Comparison of ENCODE assay signal across 8 cellular contexts in genomic region chr19:55255618-55256423, GRCh38. TPM values are rescaled to one million over a fixed set of nuclear protein-coding genes. Genes with fewer than 3 reads are reported as not detected.
DNase-seq lines count a peak whose midpoint lies in the region; ATAC-seq lines count a peak whose summit lies in the region.

No MANE protein-coding gene starts in this region.

- peak overlapping the region; percentile 95 to 99 (median 98) for H3K27ac Mint-ChIP-seq in CD8-positive, alpha-beta memory T cell

- H3K27ac ChIP-seq in CD8-positive, alpha-beta memory T cell (ENCODE audit: low read depth, low read length) = peak overlapping the region; percentile 83
- H3K27ac ChIP-seq in Karpas-422 (ENCODE audit: low read length) = peak overlapping the region; percentile 98

- peaks cover 0 to 3% of the 10 kb centered on the region in 2 donors for H3K27me3 Mint-ChIP-seq in CD8-positive, alpha-beta memory T cell

- peak; percentile 30 to 66 (median 37) for DNase-seq in CD8-positive, alpha-beta memory T cell
- DNase-seq in Karpas-422 = peak; percentile 91
- DNase-seq in activated T-cell treated with anti-CD3 and anti-CD28 coated beads for 4 hours = peak; percentile 31
- peak; percentile 73 for DNase-seq in stimulated activated CD8-positive, alpha-beta memory T cell treated with anti-CD3 and anti-CD28 coated beads, Interleukin-4, amount 100 ng/mL, for 48 hours
- no peak for DNase-seq in NCI-H748 (lab: John Stamatoyannopoulos, UW; ENCODE audit: unreplicated experiment)
- no peak for DNase-seq in LoVo (ENCODE audit: low spot score)

- H3K36me3 ChIP-seq in CD8-positive, alpha-beta memory T cell (ENCODE audit: insufficient read depth, low read length) = no peaks in the 10 kb centered on the region
- peaks cover 26% of the 10 kb centered on the region for H3K36me3 ChIP-seq in Karpas-422 (ENCODE audit: insufficient read depth, low read length)

- peak overlapping the region; percentile 96 for H3K9ac ChIP-seq in Karpas-422 (ENCODE audit: low read length)

- CTCF ChIA-PET in CD8-positive, alpha-beta memory T cell (lab: Charles Lee) = interaction anchor here (1.1 to 3.0 kb wide), 7 partner anchors 24 to 128 kb away, joined by 3 to 16 read pairs (median 9); partner anchors contain the start of genes HSPBP1, KMT5C and TMEM238

- no peaks in the 10 kb centered on the region for H3K9me3 ChIP-seq in CD8-positive, alpha-beta memory T cell (ENCODE audit: low read length)
- no peaks in the 10 kb centered on the region for H3K9me3 ChIP-seq in Karpas-422 (ENCODE audit: low read length)
- H3K9me3 ChIP-seq in iPS-18c (ENCODE audit: control insufficient read depth, insufficient read depth, low read length) = no peaks in the 10 kb centered on the region

- peaks cover 0 to 37% (median 6%) of the 10 kb centered on the region in 3 donors for H3K36me3 Mint-ChIP-seq in CD8-positive, alpha-beta memory T cell

- no peaks in the 10 kb centered on the region for H3K27me3 ChIP-seq in CD8-positive, alpha-beta memory T cell (ENCODE audit: insufficient read depth, low read length, poor library complexity, severe bottlenecking)
- no peaks in the 10 kb centered on the region for H3K27me3 ChIP-seq in Karpas-422 (ENCODE audit: low read length)

- peak overlapping the region; percentile 89 for H3K4me3 ChIP-seq in CD8-positive, alpha-beta memory T cell (ENCODE audit: low read length)
- H3K4me3 ChIP-seq in Karpas-422 (ENCODE audit: low read length) (peak overlapping the region; percentile 84), iPS-18c (ENCODE audit: insufficient read depth, low read depth, low read length) (0 out of 2 replicates have a peak overlapping the region, but pooled peaks have one; percentile 15)

- H3K4me1 Mint-ChIP-seq in CD8-positive, alpha-beta memory T cell = peaks cover 68 to 79% (median 71%) of the 10 kb centered on the region in 3 donors

- no peak for ATAC-seq in HG03175 (IDR thresholded peaks at IDR 0.05; ENCODE audit: unreplicated experiment)

- no peaks in the 10 kb centered on the region for H3K9me3 Mint-ChIP-seq in CD8-positive, alpha-beta memory T cell

- H3K9me2 ChIP-seq in Karpas-422 (replicated peaks; ENCODE audit: insufficient read depth, low read length) = no peaks in the 10 kb centered on the region

- H3K4me1 ChIP-seq in CD8-positive, alpha-beta memory T cell (ENCODE audit: insufficient read depth, low read length) = peaks cover 70% of the 10 kb centered on the region
- H3K4me1 ChIP-seq in Karpas-422 (ENCODE audit: low read length) = peaks cover 75% of the 10 kb centered on the region

- peak overlapping the region; percentile 95 to 98 (median 98) for H3K4me3 Mint-ChIP-seq in CD8-positive, alpha-beta memory T cell

- POLR2A ChIA-PET in CD8-positive, alpha-beta memory T cell (lab: Charles Lee) = interaction anchor here (0.7 to 4.7 kb wide), 7 partner anchors 24 to 383 kb away, joined by 3 to 15 read pairs (median 6); partner anchors contain the start of genes HSPBP1, KMT5C and UBE2S

- H2AFZ ChIP-seq in Karpas-422 (ENCODE audit: low read length) = no peak overlapping the region

- H3K4me2 ChIP-seq in Karpas-422 (ENCODE audit: low read depth, low read length, poor library complexity, severe bottlenecking) = peak overlapping the region; percentile 96

- peaks cover 35% of the 10 kb centered on the region for H4K20me1 ChIP-seq in Karpas-422 (ENCODE audit: insufficient read depth, low read depth, low read length)

- peaks cover 78% of the 10 kb centered on the region for H3K79me2 ChIP-seq in Karpas-422 (ENCODE audit: low read length)

RNA-seq across cellular contexts. Expression of gene PPP6R1, which starts 3.0 kb away (rescaled TPM):
- total RNA-seq in CD8-positive, alpha-beta memory T cell = 100 to 1,000 TPM; 216 to 225 TPM
- 143 TPM for polyA plus RNA-seq in CD8-positive, alpha-beta memory T cell
- total RNA-seq in Karpas-422 (2014; rRNA removed; shearing (Covaris generic); ENCODE audit: low replicate concordance) = 134 and 231 TPM in 2 replicates

RNA-seq across cellular contexts. Expression of gene HSPBP1, which starts 24.1 kb away (rescaled TPM):
- total RNA-seq in CD8-positive, alpha-beta memory T cell = 10 to 100 TPM; 82.9 to 84.1 TPM
- polyA plus RNA-seq in CD8-positive, alpha-beta memory T cell = 46.4 TPM
- 35.0 and 62.5 TPM in 2 replicates for total RNA-seq in Karpas-422 (2014; rRNA removed; shearing (Covaris generic); ENCODE audit: low replicate concordance)

RNA-seq across cellular contexts. Expression of gene TMEM86B, which starts 27.3 kb away (rescaled TPM):
- 10 to 100 TPM in 1 of 2 experiments, 1 to 10 TPM in 1; 8.5 to 10.3 TPM for total RNA-seq in CD8-positive, alpha-beta memory T cell
- polyA plus RNA-seq in CD8-positive, alpha-beta memory T cell = 2.9 TPM
- 7.8 and 9.5 TPM in 2 replicates for total RNA-seq in Karpas-422 (2014; rRNA removed; shearing (Covaris generic); ENCODE audit: low replicate concordance)

RNA-seq across cellular contexts. Expression of gene BRSK1, which starts 28.0 kb away (rescaled TPM):
- 1 to 10 TPM; 4.1 to 5.7 TPM for total RNA-seq in CD8-positive, alpha-beta memory T cell
- 0.82 TPM for polyA plus RNA-seq in CD8-positive, alpha-beta memory T cell
- 15.5 and 31.0 TPM in 2 replicates for total RNA-seq in Karpas-422 (2014; rRNA removed; shearing (Covaris generic); ENCODE audit: low replicate concordance)

RNA-seq across cellular contexts. Expression of gene PTPRH, which starts 46.5 kb away (rescaled TPM):
- not detected for total RNA-seq in CD8-positive, alpha-beta memory T cell
- polyA plus RNA-seq in CD8-positive, alpha-beta memory T cell = not detected
- total RNA-seq in Karpas-422 (2014; rRNA removed; shearing (Covaris generic); ENCODE audit: low replicate concordance) = 1.4 TPM in 1 of 2 replicates, not detected in the other

Comparison
In these comparisons a context has a peak if more than half of its experiments do, and no peak if none do; other contexts are left out.
1. DNase-seq: peak in CD8-positive, alpha-beta memory T cell (5 of 5), Karpas-422 (single experiment), activated T-cell treated with anti-CD3 and anti-CD28 coated beads for 4 hours (single experiment) and stimulated activated CD8-positive, alpha-beta memory T cell treated with anti-CD3 and anti-CD28 coated beads, Interleukin-4, amount 100 ng/mL, for 48 hours (single experiment); none in NCI-H748 (single experiment) and LoVo (single experiment).
2. H3K4me3 ChIP-seq: peak in every context shown above with its lines; median percentile 89 in CD8-positive, alpha-beta memory T cell; 84 in Karpas-422; 15 in iPS-18c.